ENCODE assay signal across 8 cellular contexts in genomic region chr10:91369978-91370589, GRCh38. TPM values are rescaled to one million over a fixed set of nuclear protein-coding genes. Genes with fewer than 3 reads are reported as not detected.
DNase-seq lines count a peak whose midpoint lies in the region; ATAC-seq, FAIRE-seq and TF ChIP-seq lines count a peak whose summit lies in the region.
"Not testable (repeated sequence)": the region's sequence is repeated elsewhere in the genome, so short reads cannot be mapped to it uniquely, and the experiment has no call there.

No MANE protein-coding gene starts in this region.

- RAD21 ChIA-PET in HCT116 (lab: Charles Lee; ENCODE audit: low non-redundant PET in 1 of 2, low total read pairs in 2 of 2, uncharacterized antibody in 2 of 2, unreplicated experiment in 2 of 2) = interaction anchor here in 1 of 2 experiments (0.5 kb wide), 1 partner anchor 130 kb away, joined by 3 read pairs; no protein-coding TSS in a partner anchor

- H3F3A ChIP-seq in SK-N-SH (replicated peaks; ENCODE audit: insufficient read depth) = not testable (repeated sequence)

- H3K4me2 ChIP-seq in HCT116 (ENCODE audit: low read length); SK-N-SH; mammary epithelial cell (ENCODE audit: insufficient read depth, low read depth, low read length): not testable (repeated sequence)

- CTCF ChIA-PET in HCT116 (lab: Charles Lee) (interaction anchor here (0.6 to 1.2 kb wide), 8 partner anchors 11 to 543 kb away, joined by 3 to 5 read pairs (median 3); no protein-coding TSS in a partner anchor), SK-N-SH (lab: Yijun Ruan, JAX) (interaction anchor here (0.6 to 3.5 kb wide), 8 partner anchors 11 to 72 kb away, joined by 3 to 25 read pairs (median 4); no protein-coding TSS in a partner anchor), mammary epithelial cell (lab: Charles Lee; ENCODE audit: low non-redundant PET) (interaction anchor here (0.6 to 1.8 kb wide), 3 partner anchors 70 to 105 kb away, joined by 3 to 13 read pairs (median 3); no protein-coding TSS in a partner anchor)

- 77% methylated on average over 6 of the region's 6 CpGs for WGBS in SK-N-SH (ENCODE audit: low lambda C conversion rate)
- WGBS in mammary epithelial cell (ENCODE audit: low coverage, missing lambda C conversion rate) = 70% methylated on average over 6 of the region's 6 CpGs
- 83 to 93% methylated on average over 6 of the region's 6 CpGs for whole genome bisulfite sequencing in lung, 2 donors

- in situ Hi-C loops in mammary epithelial cell (cut with MboI; ENCODE audit: low sequenced_read_pairs in 2 of 2) = loop anchor here (5.0 to 10.0 kb wide), 2 partner anchors 73 to 75 kb away; no protein-coding TSS in a partner anchor

- H3K27ac ChIP-seq in HCT116 (ENCODE audit: low read depth, low read length); SK-N-SH (ENCODE audit: low read depth in 2 of 2, low read length in 1 of 2); mammary epithelial cell (ENCODE audit: insufficient read depth, low read depth, low read length); lung (ENCODE audit: low read depth in 1 of 2, low read length in 1 of 2): not testable (repeated sequence)

- TF ChIP-seq CTCF in HCT116 (IDR thresholded peaks at IDR 0.05 in 2 of 3, conservative IDR thresholded peaks at IDR 0.05 in 1 of 3; ENCODE audit: borderline replicate concordance in 1 of 3, insufficient read depth in 1 of 3, low read depth in 2 of 3, low read length in 2 of 3) (peak; percentile 42 to 53 (median 43); a peak in 4 of 6 replicates), SK-N-SH (IDR thresholded peaks at IDR 0.05) (peak; percentile 58), mammary epithelial cell (conservative IDR thresholded peaks at IDR 0.05 in 1 of 2, IDR thresholded peaks at IDR 0.05 in 1 of 2; ENCODE audit: extremely low read depth in 1 of 2, insufficient read depth in 1 of 2, low read depth in 1 of 2, low read length in 2 of 2) (peak; percentile 60 to 75), foreskin fibroblast (IDR thresholded peaks at IDR 0.05; ENCODE audit: low read depth, low read length) (peak; percentile 58), lung (IDR thresholded peaks at IDR 0.05; ENCODE audit: control extremely low read depth, extremely low read depth) (peak; percentile 10)

- DNase-seq in DMS 273 (lab: John Stamatoyannopoulos, UW; ENCODE audit: unreplicated experiment) (peak; percentile 25), HCT116 (ENCODE audit: low read depth, low spot score) (peak; percentile 3), NAMALWA (ENCODE audit: low spot score) (peak; percentile 49), mammary epithelial cell (peak; percentile 28), foreskin fibroblast (peak; percentile 44 to 79), urothelium cell line (ENCODE audit: low spot score) (peak; percentile 26)
- DNase-seq in SK-N-SH; lung (ENCODE audit: low spot score): not testable (repeated sequence)

- not testable (repeated sequence) for H2AFZ ChIP-seq in HCT116 (ENCODE audit: low read depth, low read length, poor library complexity, severe bottlenecking); SK-N-SH (ENCODE audit: low read depth); mammary epithelial cell (ENCODE audit: low read depth, low read length)

- not testable (repeated sequence) for H3K79me2 ChIP-seq in HCT116 (ENCODE audit: insufficient read depth, low read length); SK-N-SH (ENCODE audit: insufficient read depth); mammary epithelial cell (ENCODE audit: insufficient read depth, low read length)

- not testable (repeated sequence) for TF ChIP-seq POLR2A in HCT116 (IDR thresholded peaks at IDR 0.05; ENCODE audit: borderline replicate concordance, extremely low read depth, insufficient read depth, insufficient read length)

- dilution Hi-C loops in mammary epithelial cell (cut with HindIII; ENCODE audit: low sequenced_read_pairs) = not testable (repeated sequence)

- not testable (repeated sequence) for H3K4me1 ChIP-seq in HCT116 (ENCODE audit: control insufficient read depth in 1 of 2, insufficient read depth in 2 of 2, low read length in 2 of 2); SK-N-SH (ENCODE audit: control insufficient read depth in 1 of 2, insufficient read depth in 2 of 2, low read depth in 1 of 2, low read length in 1 of 2); mammary epithelial cell (ENCODE audit: insufficient read depth, low read length); lung (ENCODE audit: control insufficient read depth in 2 of 2, insufficient read depth in 2 of 2, low read length in 2 of 2)

- not testable (repeated sequence) for TF ChIP-seq EP300 in SK-N-SH (IDR thresholded peaks at IDR 0.05; ENCODE audit: borderline replicate concordance in 1 of 2, low read depth in 1 of 2, low read length in 1 of 2)

- not testable (repeated sequence) for H3K9me3 ChIP-seq in HCT116 (ENCODE audit: control insufficient read depth in 1 of 2, insufficient read depth in 1 of 2, low read depth in 1 of 2, low read length in 2 of 2); SK-N-SH; mammary epithelial cell (replicated peaks; ENCODE audit: insufficient read depth, low read length); lung (ENCODE audit: control insufficient read depth in 2 of 2, insufficient read depth in 1 of 2, low read length in 1 of 2)

- H3K4me3 ChIP-seq in HCT116 (replicated peaks in 1 of 2; ENCODE audit: low read depth in 1 of 2, low read length in 2 of 2); SK-N-SH (ENCODE audit: low read depth in 2 of 2, low read length in 1 of 2); mammary epithelial cell (replicated peaks in 1 of 3; ENCODE audit: insufficient read depth in 1 of 3, low read depth in 2 of 3, low read length in 3 of 3); foreskin fibroblast (ENCODE audit: low read depth in 1 of 2, low read length in 2 of 2); lung: not testable (repeated sequence)

- not testable (repeated sequence) for H3K9me2 ChIP-seq in HCT116 (ENCODE audit: insufficient read depth); SK-N-SH

- not testable (repeated sequence) for H3K9ac ChIP-seq in HCT116 (ENCODE audit: low read length); SK-N-SH; mammary epithelial cell (ENCODE audit: insufficient read depth, low read length)

- POLR2A ChIA-PET in HCT116 (lab: Charles Lee); SK-N-SH (lab: Yijun Ruan, JAX): not testable (repeated sequence)

- not testable (repeated sequence) for BruUV-seq in HCT116 (replicated peaks; lab: Mats Ljungman, UMichigan); mammary epithelial cell (replicated peaks; lab: Mats Ljungman, UMichigan)

- intact Hi-C loops in HCT116 (cut with micrococcal nuclease) = not testable (repeated sequence)
- intact Hi-C loops in mammary epithelial cell (cut with micrococcal nuclease) = loop anchor here (1.0 kb wide), 1 partner anchor 72 kb away; no protein-coding TSS in a partner anchor

- peak; percentile 78 for ATAC-seq in HCT116
- ATAC-seq in lung (ENCODE audit: insufficient read depth, low FRiP score) = not testable (repeated sequence)

- not testable (repeated sequence) for H4K20me1 ChIP-seq in HCT116 (ENCODE audit: insufficient read depth); SK-N-SH (ENCODE audit: insufficient read depth); mammary epithelial cell (ENCODE audit: insufficient read depth, low read length)

- not testable (repeated sequence) for H3K36me3 ChIP-seq in HCT116 (ENCODE audit: control insufficient read depth in 1 of 2, insufficient read depth in 2 of 2, low read length in 2 of 2); SK-N-SH (replicated peaks in 1 of 2; ENCODE audit: control insufficient read depth in 1 of 2, insufficient read depth in 2 of 2, low read length in 1 of 2); mammary epithelial cell (ENCODE audit: insufficient read depth, low read length); lung (ENCODE audit: control insufficient read depth in 2 of 2, insufficient read depth in 2 of 2, low read length in 2 of 2)

- TF ChIP-seq RAD21 in HCT116 (IDR thresholded peaks at IDR 0.05; ENCODE audit: low read depth) = not testable (repeated sequence)
- peak; percentile 54 for TF ChIP-seq RAD21 in SK-N-SH (IDR thresholded peaks at IDR 0.05; ENCODE audit: low read length)

- not testable (repeated sequence) for FAIRE-seq in urothelium cell line (lab: Jason Lieb, UNC)

- not testable (repeated sequence) for H3K27me3 ChIP-seq in HCT116 (ENCODE audit: insufficient read depth, low read length); SK-N-SH (ENCODE audit: insufficient read depth); mammary epithelial cell (ENCODE audit: insufficient read depth, low read length); lung (ENCODE audit: control insufficient read depth, insufficient read depth)

TF ChIP-seq in SK-N-SH, 30 proteins besides CTCF, POLR2A, EP300 and RAD21:
- peak; percentile 48 for TF ChIP-seq SMC3 (IDR thresholded peaks at IDR 0.05; ENCODE audit: low read depth, low read length)

RNA-seq across cellular contexts. Expression of gene HECTD2, which starts 40.1 kb away (rescaled TPM):
- total RNA-seq in HCT116 (2021; ENCODE audit: unreplicated experiment) = 3.0 TPM
- 0.77 and 2.0 TPM in 2 replicates for polyA plus RNA-seq in HCT116 (2012)
- 4.1 and 5.7 TPM in 2 replicates for polyA plus RNA-seq in SK-N-SH (2012; rRNA removed)
- 3.5 and 3.6 TPM in 2 replicates for polyA plus RNA-seq in SK-N-SH (2012; cell fraction: cytosol; rRNA removed)
- polyA plus RNA-seq in SK-N-SH (2012; cell fraction: nucleus; rRNA removed) = 7.4 and 21.0 TPM in 2 replicates
- 10 to 100 TPM in 1 of 2 donors, 1 to 10 TPM in 1; 10.0 TPM for total RNA-seq in mammary epithelial cell
- 1.7 TPM for polyA plus RNA-seq in mammary epithelial cell
- polyA minus RNA-seq in mammary epithelial cell = 11.0 TPM
- total RNA-seq in lung = 10 to 100 TPM in 1 of 2 donors, 1 to 10 TPM in 1; 7.3 to 50.8 TPM
- 1 to 10 TPM; 3.1 to 7.0 TPM for polyA plus RNA-seq in lung

Comparison
In these comparisons a context has a peak if more than half of its experiments do, and no peak if none do; other contexts are left out.
1. CTCF ChIP-seq: peak in every context shown above with its lines; median percentile 68 in mammary epithelial cell; 58 in SK-N-SH; 58 in foreskin fibroblast; 43 in HCT116; 10 in lung.